In genomic region chr7:39574673-39575349, GRCh38 we compare ENCODE assay signal across 1 cellular context.
TF ChIP-seq lines count a peak whose summit lies in the region.

No MANE protein-coding gene starts in this region.

TF ChIP-seq in K562, 482 proteins besides CTCF, POLR2A, EP300 and RAD21 (continued from another document):
- TF ChIP-seq MITF (IDR thresholded peaks at IDR 0.05) = no peak
